Comparison of ENCODE assay signal across 24 cellular contexts in genomic region chr11:69041516-69041915, GRCh38. TPM values are rescaled to one million over a fixed set of nuclear protein-coding genes. Genes with fewer than 3 reads are reported as not detected.
DNase-seq lines count a peak whose midpoint lies in the region; ATAC-seq, FAIRE-seq and TF ChIP-seq lines count a peak whose summit lies in the region.
"Had no signal": no experiment of that assay in that cellular context is flagged by ENCODE, and none has a peak within 500 bp of the region (broad histone marks: within the 10 kb centered on the region; RNA-seq: fewer than 3 reads in every experiment).

No MANE protein-coding gene starts in this region.

- no peaks in the 10 kb centered on the region for H3K36me3 ChIP-seq in thyroid gland
- H3K36me3 ChIP-seq: BE2C, colonic mucosa had no signal

- H3K27me3 Mint-ChIP-seq in activated CD8-positive, alpha-beta T cell treated with anti-CD3 and anti-CD28 coated beads for 36 hours: no peaks in the 10 kb centered on the region
- H3K27me3 Mint-ChIP-seq in activated CD8-positive, alpha-beta T cell treated with anti-CD3 and anti-CD28 coated beads, Interleukin-2, amount 10 ng/mL, durations not matched to agents 7 days and 5 days (ENCODE audit: low read depth): peaks cover 14% of the 10 kb centered on the region
- H3K27me3 Mint-ChIP-seq: activated naive CD8-positive, alpha-beta T cell had no signal

- DNase-seq in activated CD8-positive, alpha-beta T cell treated with anti-CD3 and anti-CD28 coated beads for 36 hours: no peak
- DNase-seq in activated CD8-positive, alpha-beta T cell treated with anti-CD3 and anti-CD28 coated beads, Interleukin-2, amount 10 ng/mL, durations not matched to agents 7 days and 5 days: no peak
- DNase-seq in RCC 7860 (ENCODE audit: low spot score): peak; percentile 33
- peak; percentile 71 for DNase-seq in fibroblast of the aortic adventitia (ENCODE audit: low read depth)
- no peak for DNase-seq in thyroid gland
- no peak for DNase-seq in activated gamma-delta T cell treated with Interleukin-2 at 50 U/mL for 16 hours
- DNase-seq in T-helper 1 cell: no peak
- DNase-seq: activated CD4-positive, alpha-beta T cell treated with anti-CD3 and anti-CD28 coated beads for 4 hours; BE2C; colonic mucosa; COR-L47; Kasumi-1; NCI-H1092 treated with DMSO at 0.1 percent for 48 hours; NCI-H2029 treated with DMSO at 0.1 percent for 48 hours; NCI-H446; SIG-M5; small intestine; T-helper 17 cell had no signal

- ATAC-seq in activated CD8-positive, alpha-beta T cell treated with anti-CD3 and anti-CD28 coated beads for 36 hours: no peak
- no peak for ATAC-seq in activated CD8-positive, alpha-beta T cell treated with anti-CD3 and anti-CD28 coated beads, Interleukin-2, amount 10 ng/mL, durations not matched to agents 7 days and 5 days
- no peak for ATAC-seq in HG03469 (IDR thresholded peaks at IDR 0.05; ENCODE audit: unreplicated experiment)
- ATAC-seq: T-helper 17 cell had no signal

- H3K9me3 Mint-ChIP-seq in activated CD8-positive, alpha-beta T cell treated with anti-CD3 and anti-CD28 coated beads for 36 hours: no peaks in the 10 kb centered on the region
- H3K9me3 Mint-ChIP-seq in activated CD8-positive, alpha-beta T cell treated with anti-CD3 and anti-CD28 coated beads, Interleukin-2, amount 10 ng/mL, durations not matched to agents 7 days and 5 days (ENCODE audit: insufficient read depth): no peaks in the 10 kb centered on the region
- H3K9me3 Mint-ChIP-seq: stimulated activated memory B cell treated with anti-CD40 and anti-IgM and Interleukin-4, amounts not matched to agents 10 μg/mL and 1 μg/mL and 100 μg/mL, for 72 hours had no signal

- peak overlapping the region; percentile 56 for H3K27ac Mint-ChIP-seq in activated CD8-positive, alpha-beta T cell treated with anti-CD3 and anti-CD28 coated beads for 36 hours
- H3K27ac Mint-ChIP-seq in activated CD8-positive, alpha-beta T cell treated with anti-CD3 and anti-CD28 coated beads, Interleukin-2, amount 10 ng/mL, durations not matched to agents 7 days and 5 days: no peak overlapping the region
- H3K27ac Mint-ChIP-seq: activated naive CD8-positive, alpha-beta T cell; stimulated activated memory B cell treated with anti-CD40 and anti-IgM and Interleukin-4, amounts not matched to agents 10 μg/mL and 1 μg/mL and 100 μg/mL, for 72 hours; T-helper 17 cell had no signal

- H3K4me3 ChIP-seq in fibroblast of the aortic adventitia (ENCODE audit: low read depth, low read length) (no peak overlapping the region), thyroid gland (replicated peaks in 1 of 3) (no peak overlapping the region)
- H3K4me3 ChIP-seq: colonic mucosa, hepatocyte had no signal

- intact Hi-C loops in activated CD8-positive, alpha-beta T cell treated with anti-CD3 and anti-CD28 coated beads for 36 hours (cut with micrococcal nuclease): no loop called here
- intact Hi-C loops in thyroid gland (cut with DNase I): no loop called here

- peak overlapping the region in 2 of 3 donors; percentile 28 to 34 for H3K27ac ChIP-seq in thyroid gland
- H3K27ac ChIP-seq: colonic mucosa, hepatocyte had no signal

- TF ChIP-seq POLR2A in thyroid gland (IDR thresholded peaks at IDR 0.05): no peak

- H3K27me3 ChIP-seq in thyroid gland: no peaks in the 10 kb centered on the region
- H3K27me3 ChIP-seq: BE2C, colonic mucosa, hepatocyte had no signal

- CTCF ChIA-PET in activated CD8-positive, alpha-beta T cell treated with anti-CD3 and anti-CD28 coated beads for 36 hours (lab: Charles Lee): no interaction called here
- CTCF ChIA-PET in activated CD8-positive, alpha-beta T cell treated with anti-CD3 and anti-CD28 coated beads, Interleukin-2, amount 10 ng/mL, durations not matched to agents 7 days and 5 days (lab: Charles Lee): no interaction called here

- H3K4me3 Mint-ChIP-seq in activated CD8-positive, alpha-beta T cell treated with anti-CD3 and anti-CD28 coated beads for 36 hours: no peak overlapping the region
- no peak overlapping the region for H3K4me3 Mint-ChIP-seq in activated CD8-positive, alpha-beta T cell treated with anti-CD3 and anti-CD28 coated beads, Interleukin-2, amount 10 ng/mL, durations not matched to agents 7 days and 5 days
- H3K4me3 Mint-ChIP-seq: activated naive CD8-positive, alpha-beta T cell; stimulated activated memory B cell treated with anti-CD40 and anti-IgM and Interleukin-4, amounts not matched to agents 10 μg/mL and 1 μg/mL and 100 μg/mL, for 72 hours; T-helper 17 cell had no signal

- TF ChIP-seq CTCF in activated CD8-positive, alpha-beta T cell treated with anti-CD3 and anti-CD28 coated beads for 36 hours (IDR thresholded peaks at IDR 0.05): no peak
- no peak for TF ChIP-seq CTCF in fibroblast of the aortic adventitia (IDR thresholded peaks at IDR 0.05; ENCODE audit: insufficient read depth, low read length)
- TF ChIP-seq CTCF in thyroid gland (IDR thresholded peaks at IDR 0.05): no peak

- no peaks in the 10 kb centered on the region for H3K9me3 ChIP-seq in thyroid gland
- H3K9me3 ChIP-seq: BE2C, colonic mucosa had no signal

- WGBS in thyroid gland, 2 donors: 62 to 67% methylated on average over 2 of the region's 2 CpGs

- H3K4me1 Mint-ChIP-seq in activated CD8-positive, alpha-beta T cell treated with anti-CD3 and anti-CD28 coated beads for 36 hours (ENCODE audit: low read depth): peaks cover 19% of the 10 kb centered on the region
- no peaks in the 10 kb centered on the region for H3K4me1 Mint-ChIP-seq in activated CD8-positive, alpha-beta T cell treated with anti-CD3 and anti-CD28 coated beads, Interleukin-2, amount 10 ng/mL, durations not matched to agents 7 days and 5 days (ENCODE audit: low read depth)

- peaks cover 3 to 20% of the 10 kb centered on the region in 2 donors for H3K4me1 ChIP-seq in thyroid gland
- H3K4me1 ChIP-seq: colonic mucosa had no signal

- POLR2A ChIA-PET in activated CD8-positive, alpha-beta T cell treated with anti-CD3 and anti-CD28 coated beads for 36 hours (lab: Charles Lee): no interaction called here
- POLR2A ChIA-PET in activated CD8-positive, alpha-beta T cell treated with anti-CD3 and anti-CD28 coated beads, Interleukin-2, amount 10 ng/mL, durations not matched to agents 7 days and 5 days (lab: Charles Lee): interaction anchor here (0.5 kb wide), 1 partner anchor 548 kb away, joined by 3 read pairs; no protein-coding TSS in a partner anchor

- FAIRE-seq in RCC 7860 (lab: Jason Lieb, UNC): peak; percentile 41
- FAIRE-seq: HTR-8/SVneo, small intestine had no signal

- H3K36me3 Mint-ChIP-seq in activated CD8-positive, alpha-beta T cell treated with anti-CD3 and anti-CD28 coated beads for 36 hours (ENCODE audit: low read depth): no peaks in the 10 kb centered on the region
- no peaks in the 10 kb centered on the region for H3K36me3 Mint-ChIP-seq in activated CD8-positive, alpha-beta T cell treated with anti-CD3 and anti-CD28 coated beads, Interleukin-2, amount 10 ng/mL, durations not matched to agents 7 days and 5 days (ENCODE audit: low read depth)
- H3K36me3 Mint-ChIP-seq: activated naive CD8-positive, alpha-beta T cell; stimulated activated memory B cell treated with anti-CD40 and anti-IgM and Interleukin-4, amounts not matched to agents 10 μg/mL and 1 μg/mL and 100 μg/mL, for 72 hours had no signal

RNA-seq across cellular contexts. Expression of gene TPCN2, which starts 7.2 kb away (rescaled TPM):
- 10 to 100 TPM; 16.0 to 17.0 TPM for total RNA-seq in activated CD8-positive, alpha-beta T cell treated with anti-CD3 and anti-CD28 coated beads for 36 hours
- 10 to 100 TPM; 19.1 to 21.2 TPM for total RNA-seq in activated CD8-positive, alpha-beta T cell treated with anti-CD3 and anti-CD28 coated beads, Interleukin-2, amount 10 ng/mL, durations not matched to agents 7 days and 5 days
- 10.3 and 11.1 TPM in 2 replicates for total RNA-seq in fibroblast of the aortic adventitia (ENCODE audit: low replicate concordance)
- 10 to 100 TPM; 10.5 to 30.4 (median 13.7) TPM for total RNA-seq in thyroid gland

RNA-seq across cellular contexts. Expression of gene MRGPRF, which starts 28.5 kb away (rescaled TPM):
- total RNA-seq in activated CD8-positive, alpha-beta T cell treated with anti-CD3 and anti-CD28 coated beads for 36 hours: not detected
- total RNA-seq in activated CD8-positive, alpha-beta T cell treated with anti-CD3 and anti-CD28 coated beads, Interleukin-2, amount 10 ng/mL, durations not matched to agents 7 days and 5 days: not detected
- 34.3 and 41.8 TPM in 2 replicates for total RNA-seq in fibroblast of the aortic adventitia (ENCODE audit: low replicate concordance)
- total RNA-seq in thyroid gland: 1 to 10 TPM; 5.0 to 7.6 (median 6.6) TPM
- total RNA-seq: pulmonary artery endothelial cell, T-helper 17 cell had no signal

Comparison
In these comparisons a context has a peak if more than half of its experiments do, and no peak if none do; other contexts are left out.
1. DNase-seq: peak in RCC 7860 (single experiment) and fibroblast of the aortic adventitia (single experiment); none in activated CD8-positive, alpha-beta T cell treated with anti-CD3 and anti-CD28 coated beads for 36 hours (single experiment), activated CD8-positive, alpha-beta T cell treated with anti-CD3 and anti-CD28 coated beads, Interleukin-2, amount 10 ng/mL, durations not matched to agents 7 days and 5 days (single experiment), thyroid gland (0 of 2), activated gamma-delta T cell treated with Interleukin-2 at 50 U/mL for 16 hours (single experiment) and T-helper 1 cell (0 of 5).
2. RNA of gene MRGPRF, which starts 28.5 kb away (total RNA-seq): 34.3 to 41.8 TPM in fibroblast of the aortic adventitia and 5.0 to 7.6 TPM in thyroid gland; not detected in activated CD8-positive, alpha-beta T cell treated with anti-CD3 and anti-CD28 coated beads for 36 hours and not detected in activated CD8-positive, alpha-beta T cell treated with anti-CD3 and anti-CD28 coated beads, Interleukin-2, amount 10 ng/mL, durations not matched to agents 7 days and 5 days; every median in the first group is over 4 times any median in the second.